In the genomic region with DNA sequence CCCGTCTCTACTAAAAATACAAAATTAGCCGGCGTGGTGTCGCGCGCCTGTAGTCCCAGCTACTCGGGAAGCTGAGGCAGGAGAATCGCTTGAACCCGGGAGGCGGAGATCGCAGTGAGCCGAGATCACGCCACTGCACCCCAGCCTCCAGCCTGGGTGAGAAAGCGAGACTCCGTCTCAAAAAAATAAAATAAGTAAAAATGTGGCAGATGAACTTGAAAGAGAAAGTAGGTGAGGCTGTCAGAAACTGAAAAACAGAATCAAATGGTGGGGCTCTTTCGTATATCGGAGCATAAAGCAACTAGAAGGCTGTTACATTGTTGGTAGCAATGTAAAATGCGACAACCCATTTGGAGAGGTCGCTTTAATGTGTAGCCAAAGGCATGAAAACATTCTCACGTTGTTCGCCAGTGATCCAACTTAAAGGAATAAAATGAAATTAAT, we compare ENCODE assay signal across 8 cellular contexts. TPM values are rescaled to one million over a fixed set of nuclear protein-coding genes. Genes with fewer than 3 reads are reported as not detected.
DNase-seq lines count a peak whose midpoint lies in the region; ATAC-seq and TF ChIP-seq lines count a peak whose summit lies in the region.

No MANE protein-coding gene starts in this region.

- H3K9me2 ChIP-seq in Loucy (replicated peaks; ENCODE audit: low read depth, low read length) = no peaks in the 10 kb centered on the region

- H3K4me3 ChIP-seq in Loucy (ENCODE audit: low read length, poor library complexity, severe bottlenecking) (peak overlapping the region; percentile 92), mesodermal cell (ENCODE audit: extremely low read depth, insufficient read depth, low read length, poor library complexity, severe bottlenecking) (peak overlapping the region; percentile 79), aorta (ENCODE audit: low read length in 2 of 2) (peak overlapping the region; percentile 6 to 37)

- H3K79me2 ChIP-seq in Loucy (ENCODE audit: insufficient read depth, low read length) = peaks cover 46% of the 10 kb centered on the region

- H3K4me1 Mint-ChIP-seq in activated T-cell treated with anti-CD3 and anti-CD28 coated beads, Interleukin-2, amount 50 U/mL, for 24 hours (ENCODE audit: low read depth) = peaks cover 36% of the 10 kb centered on the region

- DNase-seq in activated T-cell treated with anti-CD3 and anti-CD28 coated beads, Interleukin-2, amount 50 U/mL, for 24 hours = no peak
- DNase-seq in activated T-cell treated with anti-CD3 and anti-CD28 coated beads for 4 hours = no peak
- DNase-seq in cerebellar cortex (ENCODE audit: low spot score) = peak; percentile 13
- no peak for DNase-seq in aorta
- no peak for DNase-seq in activated CD4-positive, alpha-beta T cell treated with anti-CD3 and anti-CD28 coated beads, Interleukin-2, amount 50 U/mL, for 1 hour

- ATAC-seq in aorta (ENCODE audit: low FRiP score) (no peak), HG02623 (IDR thresholded peaks at IDR 0.05; ENCODE audit: unreplicated experiment) (no peak)

- H3K36me3 ChIP-seq in Loucy (ENCODE audit: insufficient read depth, low read length) (peaks cover 7% of the 10 kb centered on the region; the same call in 1 of the 2 replicates), mesodermal cell (ENCODE audit: control insufficient read depth, insufficient read depth, low read length) (peaks cover 33% of the 10 kb centered on the region), aorta (ENCODE audit: control insufficient read depth in 1 of 2, insufficient read depth in 2 of 2, low read length in 1 of 2) (no peaks in the 10 kb centered on the region)

- peaks cover 14% of the 10 kb centered on the region for H3K9me3 Mint-ChIP-seq in activated T-cell treated with anti-CD3 and anti-CD28 coated beads, Interleukin-2, amount 50 U/mL, for 24 hours

- H3K4me3 Mint-ChIP-seq in activated T-cell treated with anti-CD3 and anti-CD28 coated beads, Interleukin-2, amount 50 U/mL, for 24 hours = peak overlapping the region; percentile 90

- 21 to 22% methylated on average over 17 of the region's 21 CpGs for WGBS in mesodermal cell (ENCODE audit: insufficient coverage in 2 of 2), 2 experiments
- WGBS in aorta, 2 donors = 8% methylated on average over 21 of the region's 21 CpGs

- H3K27me3 Mint-ChIP-seq in activated T-cell treated with anti-CD3 and anti-CD28 coated beads, Interleukin-2, amount 50 U/mL, for 24 hours = no peaks in the 10 kb centered on the region

- peak overlapping the region; percentile 97 for H3K27ac Mint-ChIP-seq in activated T-cell treated with anti-CD3 and anti-CD28 coated beads, Interleukin-2, amount 50 U/mL, for 24 hours

- peak overlapping the region; percentile 71 for H2AFZ ChIP-seq in Loucy (ENCODE audit: low read length)

- H3K27me3 ChIP-seq in Loucy (ENCODE audit: insufficient read depth, low read length, poor library complexity, severe bottlenecking) = no peaks in the 10 kb centered on the region
- H3K27me3 ChIP-seq in aorta (ENCODE audit: control insufficient read depth in 1 of 2, insufficient read depth in 2 of 2, low read length in 1 of 2) = no peaks in the 10 kb centered on the region

- peak overlapping the region; percentile 73 for H3K4me2 ChIP-seq in Loucy (ENCODE audit: low read depth, low read length, poor library complexity, severe bottlenecking)

- peaks cover 46% of the 10 kb centered on the region for H3K36me3 Mint-ChIP-seq in activated T-cell treated with anti-CD3 and anti-CD28 coated beads, Interleukin-2, amount 50 U/mL, for 24 hours (ENCODE audit: low read depth)

- H4K20me1 ChIP-seq in Loucy (ENCODE audit: insufficient read depth, low read length, poor library complexity, severe bottlenecking) = peaks cover 42% of the 10 kb centered on the region

- H3K27ac ChIP-seq in mesodermal cell (ENCODE audit: low read depth, low read length, severe bottlenecking) = peak overlapping the region; percentile 97
- peak overlapping the region in 1 of 2 donors; percentile 36 for H3K27ac ChIP-seq in aorta (ENCODE audit: low read depth in 1 of 2, low read length in 2 of 2)

- 0 out of 2 replicates have a peak, but pooled peaks cover 4% of the 10 kb centered on the region for H3K9me3 ChIP-seq in Loucy (ENCODE audit: insufficient read depth, low read depth, low read length)
- H3K9me3 ChIP-seq in mesodermal cell (ENCODE audit: control insufficient read depth, low read length) = peaks cover 20% of the 10 kb centered on the region
- H3K9me3 ChIP-seq in aorta (ENCODE audit: control insufficient read depth, low read length) = no peaks in the 10 kb centered on the region

- H3K9ac ChIP-seq in Loucy (ENCODE audit: low read depth, low read length, poor library complexity, severe bottlenecking) = peak overlapping the region; percentile 87

- H3K4me1 ChIP-seq in Loucy (ENCODE audit: insufficient read depth, low read length, poor library complexity, severe bottlenecking) = peaks cover 22% of the 10 kb centered on the region
- peaks cover 17% of the 10 kb centered on the region for H3K4me1 ChIP-seq in mesodermal cell (ENCODE audit: control insufficient read depth, insufficient read depth, low read length, poor library complexity, severe bottlenecking)
- peaks cover 0 to 3% of the 10 kb centered on the region in 2 donors for H3K4me1 ChIP-seq in aorta (ENCODE audit: control insufficient read depth in 1 of 2, insufficient read depth in 2 of 2, low read length in 2 of 2)

- no peaks in the 10 kb centered on the region for H3F3A ChIP-seq in Loucy (ENCODE audit: low read depth)

- intact Hi-C loops in aorta (cut with DNase I) = no loop called here

- TF ChIP-seq CTCF in Loucy (conservative IDR thresholded peaks at IDR 0.05; ENCODE audit: low read length) = no peak

RNA-seq across cellular contexts. Expression of a gene that starts 0.8 kb away (rescaled TPM):
- polyA plus RNA-seq in mesodermal cell (2013, experiment 1 of 2) = 27.9 TPM
- 24.1 TPM for polyA plus RNA-seq in mesodermal cell (2013, experiment 2 of 2)
- total RNA-seq in aorta = 10 to 100 TPM; 36.7 to 42.0 TPM
- 1 to 10 TPM; 3.9 to 7.4 TPM for polyA plus RNA-seq in aorta

RNA-seq across cellular contexts. Expression of a gene that starts 35.2 kb away (rescaled TPM):
- polyA plus RNA-seq in mesodermal cell (2013, experiment 1 of 2) = 39.2 TPM
- polyA plus RNA-seq in mesodermal cell (2013, experiment 2 of 2) = 39.7 TPM
- total RNA-seq in aorta = 10 to 100 TPM; 23.4 to 25.6 TPM
- polyA plus RNA-seq in aorta = 10 to 100 TPM; 18.7 to 31.0 TPM

Comparison
In these comparisons a context has a peak if more than half of its experiments do, and no peak if none do; other contexts are left out.
1. H3K4me3 ChIP-seq: peak in every context shown above with its lines; median percentile 92 in Loucy; 79 in mesodermal cell; 22 in aorta.